In the genomic region with DNA sequence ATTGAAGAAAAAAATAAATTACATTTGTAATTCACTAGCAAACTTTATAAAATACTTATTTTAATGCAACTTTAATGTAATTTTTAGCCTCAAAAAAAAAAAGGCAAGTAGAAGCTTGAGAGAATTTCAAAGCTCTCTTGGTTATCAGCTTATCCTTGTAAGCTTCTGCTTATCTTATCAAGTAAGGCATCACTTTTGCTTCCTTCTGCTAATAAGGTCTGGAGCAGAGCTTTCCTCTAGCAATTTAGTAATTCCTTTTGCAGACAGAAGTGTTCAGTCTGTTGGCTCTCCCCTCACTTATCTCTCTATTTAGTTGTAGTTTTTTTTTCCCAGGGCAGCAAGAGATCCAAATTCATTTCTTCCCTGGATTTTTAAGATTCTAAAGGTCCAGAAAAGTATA, we compare ENCODE assay signal across 24 cellular contexts.
"Had no signal": no experiment of that assay in that cellular context is flagged by ENCODE, and none has a peak within 500 bp of the region (broad histone marks: within the 10 kb centered on the region; RNA-seq: fewer than 3 reads in every experiment).

No MANE protein-coding gene starts in this region.

- H3K27ac Mint-ChIP-seq: naive thymus-derived CD8-positive, alpha-beta T cell; nephron progenitor cell; stimulated activated memory B cell treated with anti-CD40 and anti-IgM and Interleukin-4, amounts not matched to agents 10 μg/mL and 1 μg/mL and 100 μg/mL, for 72 hours had no signal

- H3K27me3 Mint-ChIP-seq: naive thymus-derived CD8-positive, alpha-beta T cell; stimulated activated memory B cell treated with anti-CD40 and anti-IgM and Interleukin-4, amounts not matched to agents 10 μg/mL and 1 μg/mL and 100 μg/mL, for 72 hours had no signal

- H3K27me3 ChIP-seq: esophagus muscularis mucosa, foreskin keratinocyte, gastroesophageal sphincter, heart left ventricle, left lung, right atrium auricular region, testis, tibial artery, upper lobe of left lung had no signal

- H3K36me3 Mint-ChIP-seq: naive thymus-derived CD8-positive, alpha-beta T cell; stimulated activated memory B cell treated with anti-CD40 and anti-IgM and Interleukin-4, amounts not matched to agents 10 μg/mL and 1 μg/mL and 100 μg/mL, for 72 hours had no signal

- H3K36me3 ChIP-seq: esophagus muscularis mucosa, gastroesophageal sphincter, heart left ventricle, left lung, prostate gland, right atrium auricular region, tibial artery, upper lobe of left lung had no signal

- H3K4me1 ChIP-seq: esophagus muscularis mucosa, foreskin keratinocyte, gastroesophageal sphincter, heart left ventricle, left lung, prostate gland, right atrium auricular region, testis, tibial artery, upper lobe of left lung had no signal

- H3K4me1 Mint-ChIP-seq: naive thymus-derived CD8-positive, alpha-beta T cell; nephron progenitor cell; stimulated activated memory B cell treated with anti-CD40 and anti-IgM and Interleukin-4, amounts not matched to agents 10 μg/mL and 1 μg/mL and 100 μg/mL, for 72 hours had no signal

- H3K9me3 Mint-ChIP-seq: nephron progenitor cell had no signal

- H3K4me3 Mint-ChIP-seq: naive thymus-derived CD8-positive, alpha-beta T cell; nephron progenitor cell; stimulated activated memory B cell treated with anti-CD40 and anti-IgM and Interleukin-4, amounts not matched to agents 10 μg/mL and 1 μg/mL and 100 μg/mL, for 72 hours had no signal

- H3K27ac ChIP-seq: coronary artery, esophagus muscularis mucosa, foreskin keratinocyte, gastroesophageal sphincter, heart left ventricle, left lung, prostate gland, right atrium auricular region, testis, tibial artery, upper lobe of left lung had no signal

- H3K4me3 ChIP-seq: coronary artery, esophagus muscularis mucosa, gastroesophageal sphincter, heart left ventricle, left lung, prostate gland, right atrium auricular region, testis, tibial artery, upper lobe of left lung had no signal

- DNase-seq: dermis blood vessel endothelial cell; effector memory CD4-positive, alpha-beta T cell; foreskin keratinocyte; heart left ventricle; hippocampal formation; kidney; left cardiac atrium; left lung; mesenchymal stem cell; naive thymus-derived CD8-positive, alpha-beta T cell; nephron progenitor cell; nucleus accumbens; stimulated activated CD4-positive, alpha-beta T cell treated with anti-CD3 and anti-CD28 coated beads, Interleukin-4, amount 100 ng/mL, for 4 hours; stimulated activated naive CD8-positive, alpha-beta T cell treated with anti-CD3 and anti-CD28 coated beads, Interleukin-15, Interleukin-2, amounts not matched to agents 100 U/mL and 50 U/mL, for 24 hours; substantia nigra; testis; tibial artery; upper lobe of left lung had no signal
